In genomic region chr10:97553575-97554100, GRCh38 we compare ENCODE assay signal across 8 cellular contexts. TPM values are rescaled to one million over a fixed set of nuclear protein-coding genes. Genes with fewer than 3 reads are reported as not detected.
A peak's percentile ranks its signal among the peaks of the same experiment; 100 is the strongest.
DNase-seq lines count a peak whose midpoint lies in the region; ATAC-seq, FAIRE-seq and TF ChIP-seq lines count a peak whose summit lies in the region.

No MANE protein-coding gene starts in this region.

- H3K4me3 ChIP-seq in suprapubic skin: no peak overlapping the region

- H3K27ac ChIP-seq in suprapubic skin: no peak overlapping the region

- no peak for FAIRE-seq in RCC 7860 (lab: Jason Lieb, UNC)

- H3K4me3 Mint-ChIP-seq in activated T-cell treated with anti-CD3 and anti-CD28 coated beads, Interleukin-2, amount 50 U/mL, for 4 hours: no peak overlapping the region
- no peak overlapping the region for H3K4me3 Mint-ChIP-seq in neural crest cell

- WGBS in suprapubic skin: 20% methylated on average over 6 of the region's 7 CpGs

- CTCF ChIA-PET in GM10248 (lab: Yijun Ruan, JAX): interaction anchor here (0.7 to 10.5 kb wide), 17 partner anchors 8 to 275 kb away, joined by 3 to 108 read pairs (median 4); partner anchors contain the start of genes ANKRD2 and AVPI1

- TF ChIP-seq POLR2A in suprapubic skin (IDR thresholded peaks at IDR 0.05): no peak

- peaks cover 33% of the 10 kb centered on the region for H3K4me1 ChIP-seq in suprapubic skin

- no peaks in the 10 kb centered on the region for H3K27me3 Mint-ChIP-seq in activated T-cell treated with anti-CD3 and anti-CD28 coated beads, Interleukin-2, amount 50 U/mL, for 4 hours (ENCODE audit: low read depth)
- no peaks in the 10 kb centered on the region for H3K27me3 Mint-ChIP-seq in neural crest cell (ENCODE audit: low read depth)

- no peaks in the 10 kb centered on the region for H3K4me1 Mint-ChIP-seq in activated T-cell treated with anti-CD3 and anti-CD28 coated beads, Interleukin-2, amount 50 U/mL, for 4 hours (ENCODE audit: low read depth)
- H3K4me1 Mint-ChIP-seq in neural crest cell: peaks cover 29% of the 10 kb centered on the region

- no peaks in the 10 kb centered on the region for H3K36me3 Mint-ChIP-seq in activated T-cell treated with anti-CD3 and anti-CD28 coated beads, Interleukin-2, amount 50 U/mL, for 4 hours (ENCODE audit: insufficient read depth)
- H3K36me3 Mint-ChIP-seq in neural crest cell (ENCODE audit: low read depth): peaks cover 6% of the 10 kb centered on the region

- H3K36me3 ChIP-seq in suprapubic skin: no peaks in the 10 kb centered on the region

- H3K27me3 ChIP-seq in suprapubic skin: no peaks in the 10 kb centered on the region

- H3K9me3 Mint-ChIP-seq in activated T-cell treated with anti-CD3 and anti-CD28 coated beads, Interleukin-2, amount 50 U/mL, for 4 hours: no peaks in the 10 kb centered on the region
- peaks cover 5% of the 10 kb centered on the region for H3K9me3 Mint-ChIP-seq in neural crest cell

- TF ChIP-seq CTCF in GM10248 (IDR thresholded peaks at IDR 0.05; ENCODE audit: control extremely low read depth, extremely low read depth, low read depth, missing control alignments): peak; percentile 78
- peak; percentile 84 for TF ChIP-seq CTCF in neural crest cell (conservative IDR thresholded peaks at IDR 0.05)
- TF ChIP-seq CTCF in suprapubic skin (IDR thresholded peaks at IDR 0.05): peak; percentile 63 to 81

- no peaks in the 10 kb centered on the region for H3K9me3 ChIP-seq in suprapubic skin

- POLR2A ChIA-PET in GM10248 (lab: Yijun Ruan, JAX): interaction anchor here (0.5 to 1.0 kb wide), 2 partner anchors 19 to 150 kb away, joined by 3 to 5 read pairs; no protein-coding TSS in a partner anchor

- ATAC-seq in HG03045 (IDR thresholded peaks at IDR 0.05; ENCODE audit: unreplicated experiment): peak; percentile 68
- peak; percentile 96 for ATAC-seq in activated T-cell treated with anti-CD3 and anti-CD28 coated beads, Interleukin-2, amount 50 U/mL, for 4 hours

- peak; percentile 65 for DNase-seq in GM10248 (ENCODE audit: extremely low spot score)
- peak; percentile 75 for DNase-seq in OCI-M1 (lab: John Stamatoyannopoulos, UW)
- peak; percentile 57 for DNase-seq in activated T-cell treated with anti-CD3 and anti-CD28 coated beads, Interleukin-2, amount 50 U/mL, for 4 hours
- DNase-seq in fibroblast of peridontal ligament (ENCODE audit: extremely low read depth): peak; percentile 77
- peak; percentile 56 for DNase-seq in neural crest cell (ENCODE audit: low read depth, low spot score)
- peak in 1 of 2 donors; percentile 82 for DNase-seq in suprapubic skin (ENCODE audit: low spot score in 2 of 2)
- DNase-seq in RCC 7860 (ENCODE audit: low spot score): no peak

- no peak for TF ChIP-seq EP300 in suprapubic skin (IDR thresholded peaks at IDR 0.05)

- no peak overlapping the region for H3K27ac Mint-ChIP-seq in neural crest cell (ENCODE audit: unreplicated experiment)

RNA-seq across cellular contexts. Expression of gene ANKRD2, which starts 18.9 kb away (rescaled TPM):
- not detected for total RNA-seq in activated T-cell treated with anti-CD3 and anti-CD28 coated beads, Interleukin-2, amount 50 U/mL, for 4 hours
- total RNA-seq in neural crest cell (not detected in 2 replicates), suprapubic skin (1 to 10 TPM in 2 of 4 donors, under 1 TPM in 1, not detected in 1; 0.45 to 2.5 (median 2.0) TPM)

RNA-seq across cellular contexts. Expression of gene HOGA1, which starts 30.6 kb away (rescaled TPM):
- total RNA-seq in activated T-cell treated with anti-CD3 and anti-CD28 coated beads, Interleukin-2, amount 50 U/mL, for 4 hours: not detected
- total RNA-seq in neural crest cell (0.23 and 0.36 TPM in 2 replicates), suprapubic skin (1 to 10 TPM in 3 of 4 donors, under 1 TPM in 1; 0.80 to 6.2 (median 4.0) TPM)

RNA-seq across cellular contexts. Expression of gene C10orf62, which starts 35.9 kb away (rescaled TPM):
- total RNA-seq in activated T-cell treated with anti-CD3 and anti-CD28 coated beads, Interleukin-2, amount 50 U/mL, for 4 hours: not detected
- total RNA-seq in neural crest cell (not detected in 2 replicates), suprapubic skin (not detected)

RNA-seq across cellular contexts. Expression of gene UBTD1, which starts 54.9 kb away (rescaled TPM):
- 1 to 10 TPM; 2.0 to 3.0 (median 2.8) TPM for total RNA-seq in activated T-cell treated with anti-CD3 and anti-CD28 coated beads, Interleukin-2, amount 50 U/mL, for 4 hours
- 6.5 and 8.7 TPM in 2 replicates for total RNA-seq in neural crest cell
- total RNA-seq in suprapubic skin: 10 to 100 TPM; 15.2 to 50.8 (median 36.4) TPM

RNA-seq across cellular contexts. Expression of gene MMS19, which starts 55.4 kb away (rescaled TPM):
- total RNA-seq in activated T-cell treated with anti-CD3 and anti-CD28 coated beads, Interleukin-2, amount 50 U/mL, for 4 hours: 10 to 100 TPM; 77.3 to 87.5 (median 83.4) TPM
- total RNA-seq in neural crest cell (86.4 and 88.7 TPM in 2 replicates), suprapubic skin (100 to 1,000 TPM; 111 to 238 (median 118) TPM)
